3 cellular contexts compared by ENCODE assay signal in genomic region chr21:38533887-38534286, GRCh38.
TF ChIP-seq lines count a peak whose summit lies in the region.

No MANE protein-coding gene starts in this region.

TF ChIP-seq in A549, 52 proteins besides CTCF, POLR2A, EP300 and RAD21:
- TF ChIP-seq PHF8 (IDR thresholded peaks at IDR 0.05; ENCODE audit: borderline replicate concordance, low read depth) (no peak), REST (IDR thresholded peaks at IDR 0.05) (peak; percentile 29; the same call in 1 of the 2 replicates)

TF ChIP-seq in HEK293, 187 proteins besides CTCF, POLR2A, EP300 and RAD21:
- TF ChIP-seq ZNF366 (tag by site-specific recombination; conservative IDR thresholded peaks at IDR 0.05) (no peak), REST (tag by site-specific recombination; IDR thresholded peaks at IDR 0.05) (peak; percentile 92), SCRT1 (tag by site-specific recombination; IDR thresholded peaks at IDR 0.05; ENCODE audit: borderline replicate concordance) (no peak)

TF ChIP-seq in HEK293T, 16 proteins besides CTCF, POLR2A, EP300 and RAD21:
- TF ChIP-seq CTBP1 (IDR thresholded peaks at IDR 0.05; ENCODE audit: borderline replicate concordance) (no peak), SUZ12 (IDR thresholded peaks at IDR 0.05) (no peak), BHLHE40 (IDR thresholded peaks at IDR 0.05; ENCODE audit: borderline replicate concordance) (no peak), FOXA1 (IDR thresholded peaks at IDR 0.05) (no peak), SP1 (IDR thresholded peaks at IDR 0.05) (no peak), ARNT (IDR thresholded peaks at IDR 0.05) (no peak), TARDBP (IDR thresholded peaks at IDR 0.05) (no peak)
- TF ChIP-seq, protein P1, sequence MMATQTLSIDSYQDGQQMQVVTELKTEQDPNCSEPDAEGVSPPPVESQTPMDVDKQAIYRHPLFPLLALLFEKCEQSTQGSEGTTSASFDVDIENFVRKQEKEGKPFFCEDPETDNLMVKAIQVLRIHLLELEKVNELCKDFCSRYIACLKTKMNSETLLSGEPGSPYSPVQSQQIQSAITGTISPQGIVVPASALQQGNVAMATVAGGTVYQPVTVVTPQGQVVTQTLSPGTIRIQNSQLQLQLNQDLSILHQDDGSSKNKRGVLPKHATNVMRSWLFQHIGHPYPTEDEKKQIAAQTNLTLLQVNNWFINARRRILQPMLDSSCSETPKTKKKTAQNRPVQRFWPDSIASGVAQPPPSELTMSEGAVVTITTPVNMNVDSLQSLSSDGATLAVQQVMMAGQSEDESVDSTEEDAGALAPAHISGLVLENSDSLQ (IDR thresholded peaks at IDR 0.05), result no peak
